25 cellular contexts compared by ENCODE assay signal in the genomic region with DNA sequence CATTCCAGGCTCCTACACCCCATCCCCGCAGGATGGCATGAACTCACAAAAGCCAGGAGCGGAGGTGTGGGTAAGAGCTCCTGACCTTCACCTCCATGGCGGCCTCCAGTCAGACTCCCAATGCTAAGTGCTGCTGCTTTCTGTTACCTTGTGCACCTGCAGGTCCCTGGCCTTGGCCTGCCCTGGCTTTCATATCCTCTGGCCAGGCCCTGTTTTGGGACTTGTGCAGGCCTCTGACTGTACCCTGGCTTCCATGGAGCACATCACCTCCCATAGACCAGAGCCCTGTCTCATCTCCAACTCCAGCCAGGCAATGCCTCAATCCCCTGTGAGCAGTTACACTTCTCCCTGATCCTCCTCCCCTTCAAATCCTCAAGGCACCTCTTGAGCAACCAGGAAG.
A peak's percentile ranks its signal among the peaks of the same experiment; 100 is the strongest.
DNase-seq lines count a peak whose midpoint lies in the region; ATAC-seq and TF ChIP-seq lines count a peak whose summit lies in the region.
"Had no signal": no experiment of that assay in that cellular context is flagged by ENCODE, and none has a peak within 500 bp of the region (broad histone marks: within the 10 kb centered on the region; RNA-seq: fewer than 3 reads in every experiment).

No MANE protein-coding gene starts in this region.

- no peaks in the 10 kb centered on the region for H3K36me3 Mint-ChIP-seq in activated T-helper 17 cell treated with anti-CD3 and anti-CD28 coated beads, Interleukin-2, amount 50 U/mL, for 72 hours (ENCODE audit: low read depth)
- H3K36me3 Mint-ChIP-seq in brain (no peaks in the 10 kb centered on the region), osteocyte (ENCODE audit: unreplicated experiment) (no peaks in the 10 kb centered on the region)
- H3K36me3 Mint-ChIP-seq: CD14-positive monocyte; CD4-positive, alpha-beta memory T cell; CD8-positive, alpha-beta memory T cell had no signal

- intact Hi-C loops in upper lobe of right lung (cut with DNase I): no loop called here

- H3K9me3 Mint-ChIP-seq in activated T-helper 17 cell treated with anti-CD3 and anti-CD28 coated beads, Interleukin-2, amount 50 U/mL, for 72 hours: no peaks in the 10 kb centered on the region
- H3K9me3 Mint-ChIP-seq in brain (peaks cover 0 to 10% (median 6%) of the 10 kb centered on the region in 5 experiments), osteocyte (ENCODE audit: unreplicated experiment) (peaks cover 11% of the 10 kb centered on the region)

- TF ChIP-seq CTCF in brain (conservative IDR thresholded peaks at IDR 0.05) (no peak), osteocyte (IDR thresholded peaks at IDR 0.05) (no peak), upper lobe of right lung (IDR thresholded peaks at IDR 0.05) (no peak)

- DNase-seq in osteocyte (ENCODE audit: extremely low spot score, unreplicated experiment) (peak; percentile 71), upper lobe of right lung (no peak), kidney glomerular epithelial cell (lab: John Stamatoyannopoulos, UW) (no peak)
- DNase-seq: 8988T; ACHN; BE2C; C1 segment of cervical spinal cord; CD4-positive, alpha-beta memory T cell; CD4-positive, CD25-positive, alpha-beta regulatory T cell; CD8-positive, alpha-beta memory T cell; COR-L47; DMS 273 treated with DMSO at 0.1 percent for 48 hours; DMS153; DMS53; DMS79; DND-41; EL; GDM1 had no signal

- no peaks in the 10 kb centered on the region for H3K4me1 Mint-ChIP-seq in activated T-helper 17 cell treated with anti-CD3 and anti-CD28 coated beads, Interleukin-2, amount 50 U/mL, for 72 hours
- peaks cover 30% of the 10 kb centered on the region for H3K4me1 Mint-ChIP-seq in brain
- H3K4me1 Mint-ChIP-seq in osteocyte (ENCODE audit: unreplicated experiment): no peaks in the 10 kb centered on the region
- H3K4me1 Mint-ChIP-seq: CD14-positive monocyte; CD4-positive, alpha-beta memory T cell; CD4-positive, CD25-positive, alpha-beta regulatory T cell; CD8-positive, alpha-beta memory T cell had no signal

- H3K4me3 ChIP-seq in upper lobe of right lung: no peak overlapping the region
- H3K4me3 ChIP-seq: BLaER1, GM12878 had no signal

- H3K27ac Mint-ChIP-seq in activated T-helper 17 cell treated with anti-CD3 and anti-CD28 coated beads, Interleukin-2, amount 50 U/mL, for 72 hours: no peak overlapping the region
- H3K27ac Mint-ChIP-seq in brain: peak overlapping the region in 3 of 5 experiments; percentile 62 to 79 (median 72)
- H3K27ac Mint-ChIP-seq in osteocyte (ENCODE audit: unreplicated experiment): no peak overlapping the region
- H3K27ac Mint-ChIP-seq: CD14-positive monocyte; CD4-positive, CD25-positive, alpha-beta regulatory T cell; CD8-positive, alpha-beta memory T cell had no signal

- no peaks in the 10 kb centered on the region for H3K36me3 ChIP-seq in upper lobe of right lung
- H3K36me3 ChIP-seq: BE2C, BLaER1 had no signal

- H3K27me3 ChIP-seq in upper lobe of right lung: no peaks in the 10 kb centered on the region
- H3K27me3 ChIP-seq: BE2C, BLaER1 had no signal

- H3K27me3 Mint-ChIP-seq in activated T-helper 17 cell treated with anti-CD3 and anti-CD28 coated beads, Interleukin-2, amount 50 U/mL, for 72 hours: peaks cover 7% of the 10 kb centered on the region
- peaks cover 15% of the 10 kb centered on the region for H3K27me3 Mint-ChIP-seq in brain
- no peaks in the 10 kb centered on the region for H3K27me3 Mint-ChIP-seq in osteocyte (ENCODE audit: unreplicated experiment)

- H3K4me1 ChIP-seq in upper lobe of right lung: no peaks in the 10 kb centered on the region
- H3K4me1 ChIP-seq: BE2C, BLaER1 had no signal

- no peak overlapping the region for H3K27ac ChIP-seq in upper lobe of right lung
- H3K27ac ChIP-seq: BLaER1 had no signal

- no peak overlapping the region for H3K4me3 Mint-ChIP-seq in activated T-helper 17 cell treated with anti-CD3 and anti-CD28 coated beads, Interleukin-2, amount 50 U/mL, for 72 hours
- H3K4me3 Mint-ChIP-seq in brain (no peak overlapping the region), osteocyte (ENCODE audit: unreplicated experiment) (no peak overlapping the region)
- H3K4me3 Mint-ChIP-seq: CD14-positive monocyte; CD4-positive, alpha-beta memory T cell; CD4-positive, CD25-positive, alpha-beta regulatory T cell; CD8-positive, alpha-beta memory T cell had no signal

- ATAC-seq in activated T-helper 17 cell treated with anti-CD3 and anti-CD28 coated beads, Interleukin-2, amount 50 U/mL, for 72 hours (replicated peaks): peak; percentile 6
- peak; percentile 6 for ATAC-seq in upper lobe of right lung
- ATAC-seq in SK-N-SH treated with all-trans-retinoic acid at 6 μM for 48 hours: no peak
- ATAC-seq in HG02763 (IDR thresholded peaks at IDR 0.05; ENCODE audit: unreplicated experiment): no peak
- ATAC-seq: GM12878 had no signal

- no peaks in the 10 kb centered on the region for H3K9me3 ChIP-seq in upper lobe of right lung
- H3K9me3 ChIP-seq: BE2C, BLaER1 had no signal

TF ChIP-seq in SK-N-SH treated with all-trans-retinoic acid at 6 μM for 48 hours, 23 proteins besides CTCF, POLR2A, EP300 and RAD21:
- TF ChIP-seq, protein P1, sequence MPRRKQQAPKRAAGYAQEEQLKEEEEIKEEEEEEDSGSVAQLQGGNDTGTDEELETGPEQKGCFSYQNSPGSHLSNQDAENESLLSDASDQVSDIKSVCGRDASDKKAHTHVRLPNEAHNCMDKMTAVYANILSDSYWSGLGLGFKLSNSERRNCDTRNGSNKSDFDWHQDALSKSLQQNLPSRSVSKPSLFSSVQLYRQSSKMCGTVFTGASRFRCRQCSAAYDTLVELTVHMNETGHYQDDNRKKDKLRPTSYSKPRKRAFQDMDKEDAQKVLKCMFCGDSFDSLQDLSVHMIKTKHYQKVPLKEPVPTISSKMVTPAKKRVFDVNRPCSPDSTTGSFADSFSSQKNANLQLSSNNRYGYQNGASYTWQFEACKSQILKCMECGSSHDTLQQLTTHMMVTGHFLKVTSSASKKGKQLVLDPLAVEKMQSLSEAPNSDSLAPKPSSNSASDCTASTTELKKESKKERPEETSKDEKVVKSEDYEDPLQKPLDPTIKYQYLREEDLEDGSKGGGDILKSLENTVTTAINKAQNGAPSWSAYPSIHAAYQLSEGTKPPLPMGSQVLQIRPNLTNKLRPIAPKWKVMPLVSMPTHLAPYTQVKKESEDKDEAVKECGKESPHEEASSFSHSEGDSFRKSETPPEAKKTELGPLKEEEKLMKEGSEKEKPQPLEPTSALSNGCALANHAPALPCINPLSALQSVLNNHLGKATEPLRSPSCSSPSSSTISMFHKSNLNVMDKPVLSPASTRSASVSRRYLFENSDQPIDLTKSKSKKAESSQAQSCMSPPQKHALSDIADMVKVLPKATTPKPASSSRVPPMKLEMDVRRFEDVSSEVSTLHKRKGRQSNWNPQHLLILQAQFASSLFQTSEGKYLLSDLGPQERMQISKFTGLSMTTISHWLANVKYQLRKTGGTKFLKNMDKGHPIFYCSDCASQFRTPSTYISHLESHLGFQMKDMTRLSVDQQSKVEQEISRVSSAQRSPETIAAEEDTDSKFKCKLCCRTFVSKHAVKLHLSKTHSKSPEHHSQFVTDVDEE (CRISPR knock-in tag; IDR thresholded peaks at IDR 0.05): no peak

Comparison
In these comparisons a context has a peak if more than half of its experiments do, and no peak if none do; other contexts are left out.
1. ATAC-seq: peak in activated T-helper 17 cell treated with anti-CD3 and anti-CD28 coated beads, Interleukin-2, amount 50 U/mL, for 72 hours (single experiment) and upper lobe of right lung (single experiment); none in SK-N-SH treated with all-trans-retinoic acid at 6 μM for 48 hours (single experiment) and HG02763 (single experiment).
2. H3K27ac Mint-ChIP-seq: peak in brain (3 of 5); none in activated T-helper 17 cell treated with anti-CD3 and anti-CD28 coated beads, Interleukin-2, amount 50 U/mL, for 72 hours (single experiment) and osteocyte (single experiment).